8 cellular contexts compared by ENCODE assay signal in genomic region chr2:86562485-86562890, GRCh38. TPM values are rescaled to one million over a fixed set of nuclear protein-coding genes. Genes with fewer than 3 reads are reported as not detected.
A peak's percentile ranks its signal among the peaks of the same experiment; 100 is the strongest.
DNase-seq lines count a peak whose midpoint lies in the region; ATAC-seq, FAIRE-seq and TF ChIP-seq lines count a peak whose summit lies in the region.

No MANE protein-coding gene starts in this region.

- H3K4me1 Mint-ChIP-seq in brain = peaks cover 41% of the 10 kb centered on the region

- peaks cover 3% of the 10 kb centered on the region for H3K27me3 Mint-ChIP-seq in brain

- intact Hi-C loops in mucosa of descending colon (cut with DNase I, micrococcal nuclease) = loop anchor here in 1 of 2 donors (10.0 kb wide), 1 partner anchor 118 kb away; the partner anchor contains the start of gene KDM3A

- DNase-seq in mucosa of descending colon (no peak), HTR-8/SVneo (ENCODE audit: insufficient read length, low spot score) (no peak), COR-L47 (lab: John Stamatoyannopoulos, UW) (no peak), activated gamma-delta T cell (lab: John Stamatoyannopoulos, UW) (no peak)

- H3K27ac ChIP-seq in BLaER1 = peak overlapping the region; percentile 100

- H3K4me1 ChIP-seq in BLaER1 (peaks cover 21% of the 10 kb centered on the region), mucosa of descending colon (ENCODE audit: low read depth) (peaks cover 13% of the 10 kb centered on the region)

- H4K20me1 ChIP-seq in BLaER1 = 0 out of 2 replicates have a peak, but pooled peaks cover 1% of the 10 kb centered on the region

- peak overlapping the region; percentile 95 to 99 (median 98) for H3K4me3 Mint-ChIP-seq in brain

- peak; percentile 21 for ATAC-seq in HG02943 (IDR thresholded peaks at IDR 0.05; ENCODE audit: low read depth, unreplicated experiment)
- ATAC-seq in mucosa of descending colon = no peak
- ATAC-seq in GM21529 (IDR thresholded peaks at IDR 0.05; ENCODE audit: unreplicated experiment) = no peak

- H3K9ac ChIP-seq in BLaER1 = peak overlapping the region; percentile 100

- H3K9me3 ChIP-seq in BLaER1 = no peaks in the 10 kb centered on the region
- no peaks in the 10 kb centered on the region for H3K9me3 ChIP-seq in mucosa of descending colon

- no peak for FAIRE-seq in HTR-8/SVneo (lab: Jason Lieb, UNC)

- H3K36me3 ChIP-seq in BLaER1 = peaks cover 20% of the 10 kb centered on the region
- no peaks in the 10 kb centered on the region for H3K36me3 ChIP-seq in mucosa of descending colon (ENCODE audit: low read depth)

- H3K27ac Mint-ChIP-seq in brain = peak overlapping the region; percentile 97 to 100 (median 99)

- peaks cover 11% of the 10 kb centered on the region for H3K36me3 Mint-ChIP-seq in brain

- H3K4me3 ChIP-seq in BLaER1 (peak overlapping the region; percentile 86), mucosa of descending colon (peak overlapping the region; percentile 71)

- H3K27me3 ChIP-seq in BLaER1 = no peaks in the 10 kb centered on the region

- TF ChIP-seq CTCF in brain (conservative IDR thresholded peaks at IDR 0.05) = no peak
- no peak for TF ChIP-seq CTCF in mucosa of descending colon (IDR thresholded peaks at IDR 0.05)

- H3K9me3 Mint-ChIP-seq in brain = peaks cover 4 to 21% (median 10%) of the 10 kb centered on the region in 5 experiments

- peak overlapping the region; percentile 88 for H3K4me2 ChIP-seq in BLaER1

RNA-seq across cellular contexts. Expression of gene CHMP3, which starts 0.8 kb away (rescaled TPM):
- 111 TPM for polyA plus RNA-seq in brain (ENCODE audit: insufficient read depth, low read depth, low replicate concordance)
- 100 to 1,000 TPM; 149 to 203 (median 196) TPM for total RNA-seq in mucosa of descending colon
